19 cellular contexts compared by ENCODE assay signal in genomic region chr4:87105101-87105852, GRCh38.
DNase-seq lines count a peak whose midpoint lies in the region; ATAC-seq and TF ChIP-seq lines count a peak whose summit lies in the region.
"Had no signal": no experiment of that assay in that cellular context is flagged by ENCODE, and none has a peak within 500 bp of the region (broad histone marks: within the 10 kb centered on the region; RNA-seq: fewer than 3 reads in every experiment).

No MANE protein-coding gene starts in this region.

- H2AFZ ChIP-seq in GM23338 = no peak overlapping the region

- H3K27ac Mint-ChIP-seq in CD4-positive, alpha-beta T cell = peak overlapping the region; percentile 93
- peak overlapping the region; percentile 35; the same call in 1 of the 2 replicates for H3K27ac Mint-ChIP-seq in GM23338
- H3K27ac Mint-ChIP-seq in endodermal cell = peak overlapping the region; percentile 80
- peak overlapping the region; percentile 1 for H3K27ac Mint-ChIP-seq in osteocyte (ENCODE audit: unreplicated experiment)
- H3K27ac Mint-ChIP-seq: activated T-helper 1 cell treated with anti-CD3 and anti-CD28 coated beads, Interleukin-12 subunit alpha, Interleukin-12 subunit beta, Interleukin-2, Interleukin-4 antibody, amounts not matched to agents 30 ng/mL and 10 ng/mL and 1 ng/mL, durations not matched to agents 14 hours and 24 hours and 36 hours had no signal

- H3K4me3 ChIP-seq in GM23338 (no peak overlapping the region), endodermal cell (ENCODE audit: low read length) (no peak overlapping the region)
- H3K4me3 ChIP-seq: SJSA1, thoracic aorta had no signal

- 90 to 96% methylated on average over 4 to 5 of the region's 6 CpGs for WGBS in endodermal cell (ENCODE audit: insufficient coverage in 1 of 2, insufficient read length in 1 of 2), 2 experiments

- POLR2A ChIA-PET in CD4-positive, alpha-beta T cell (lab: Charles Lee) = interaction anchor here (1.1 to 4.5 kb wide), 3 partner anchors 99 to 183 kb away, joined by 4 to 31 read pairs (median 4); partner anchors contain the start of gene AFF1
- POLR2A ChIA-PET in RWPE1 (lab: Yijun Ruan, JAX; ENCODE audit: low non-redundant PET) = no interaction called here

- intact Hi-C loops in CD4-positive, alpha-beta T cell (cut with DNase I, micrococcal nuclease) = no loop called here

- H3K4me3 Mint-ChIP-seq in CD4-positive, alpha-beta T cell = no peak overlapping the region
- no peak overlapping the region for H3K4me3 Mint-ChIP-seq in GM23338
- no peak overlapping the region for H3K4me3 Mint-ChIP-seq in endodermal cell
- no peak overlapping the region for H3K4me3 Mint-ChIP-seq in osteocyte (ENCODE audit: unreplicated experiment)
- H3K4me3 Mint-ChIP-seq: activated T-helper 1 cell treated with anti-CD3 and anti-CD28 coated beads, Interleukin-12 subunit alpha, Interleukin-12 subunit beta, Interleukin-2, Interleukin-4 antibody, amounts not matched to agents 30 ng/mL and 10 ng/mL and 1 ng/mL, durations not matched to agents 14 hours and 24 hours and 36 hours; neural crest cell had no signal

- no peaks in the 10 kb centered on the region for H4K20me1 ChIP-seq in GM23338 (replicated peaks; ENCODE audit: insufficient read depth)

- no peaks in the 10 kb centered on the region; the same call in 1 of the 2 replicates for H3K79me2 ChIP-seq in GM23338 (replicated peaks; ENCODE audit: insufficient read depth)

- no peaks in the 10 kb centered on the region for H3K9me2 ChIP-seq in GM23338 (ENCODE audit: insufficient read depth)

- H3K4me1 Mint-ChIP-seq in CD4-positive, alpha-beta T cell (ENCODE audit: low read depth) = peaks cover 60% of the 10 kb centered on the region
- H3K4me1 Mint-ChIP-seq in GM23338 (peaks cover 8% of the 10 kb centered on the region), endodermal cell (peaks cover 9% of the 10 kb centered on the region), osteocyte (ENCODE audit: unreplicated experiment) (peaks cover 58% of the 10 kb centered on the region)

- DNase-seq in CD4-positive, alpha-beta T cell = no peak
- no peak for DNase-seq in GM23338 (ENCODE audit: low spot score)
- no peak for DNase-seq in endodermal cell
- DNase-seq in osteocyte (ENCODE audit: extremely low spot score, unreplicated experiment) = no peak
- DNase-seq in RWPE1 (ENCODE audit: low spot score) = no peak
- no peak for DNase-seq in activated CD4-positive, CD25-positive, alpha-beta regulatory T cell (lab: John Stamatoyannopoulos, UW)
- no peak for DNase-seq in GM13976 (ENCODE audit: low spot score)
- DNase-seq in stimulated activated CD4-positive, alpha-beta T cell treated with anti-CD3 and anti-CD28 coated beads, Interleukin-4, amount 100 ng/mL, for 1 hour = no peak
- DNase-seq: brain microvascular endothelial cell, Calu3, dermis blood vessel endothelial cell, foreskin keratinocyte, NCI-H1417, NCI-H82, T-helper 2 cell had no signal

- H3K36me3 Mint-ChIP-seq in CD4-positive, alpha-beta T cell (ENCODE audit: low read depth) = peaks cover 65% of the 10 kb centered on the region
- H3K36me3 Mint-ChIP-seq in GM23338 (ENCODE audit: low read depth) (peaks cover 30% of the 10 kb centered on the region), endodermal cell (ENCODE audit: low read depth) (peaks cover 54% of the 10 kb centered on the region), osteocyte (ENCODE audit: unreplicated experiment) (peaks cover 14% of the 10 kb centered on the region)

- H3K9me3 Mint-ChIP-seq in CD4-positive, alpha-beta T cell = no peaks in the 10 kb centered on the region
- H3K9me3 Mint-ChIP-seq in GM23338 (no peaks in the 10 kb centered on the region), endodermal cell (no peaks in the 10 kb centered on the region), osteocyte (ENCODE audit: unreplicated experiment) (no peaks in the 10 kb centered on the region)
- H3K9me3 Mint-ChIP-seq: activated T-helper 1 cell treated with anti-CD3 and anti-CD28 coated beads, Interleukin-12 subunit alpha, Interleukin-12 subunit beta, Interleukin-2, Interleukin-4 antibody, amounts not matched to agents 30 ng/mL and 10 ng/mL and 1 ng/mL, durations not matched to agents 14 hours and 24 hours and 36 hours; neural crest cell had no signal

- CTCF ChIA-PET in CD4-positive, alpha-beta T cell (lab: Charles Lee) = interaction anchor here (1.0 to 2.9 kb wide), 5 partner anchors 12 to 183 kb away, joined by 3 to 15 read pairs (median 10); partner anchors contain the start of gene AFF1
- CTCF ChIA-PET in RWPE1 (lab: Yijun Ruan, JAX) = no interaction called here

- no peak overlapping the region for H3K4me2 ChIP-seq in GM23338

- H3F3A ChIP-seq in GM23338 (replicated peaks; ENCODE audit: low read depth) = no peaks in the 10 kb centered on the region

- no peaks in the 10 kb centered on the region for H3K27me3 Mint-ChIP-seq in CD4-positive, alpha-beta T cell
- H3K27me3 Mint-ChIP-seq in GM23338 (ENCODE audit: insufficient read depth, low read depth, poor library complexity) (no peaks in the 10 kb centered on the region), endodermal cell (ENCODE audit: insufficient read depth) (no peaks in the 10 kb centered on the region), osteocyte (ENCODE audit: unreplicated experiment) (no peaks in the 10 kb centered on the region)

- H3K27ac ChIP-seq in CD4-positive, alpha-beta T cell (ENCODE audit: low read depth, low read length) = no peak overlapping the region
- H3K27ac ChIP-seq in GM23338 (ENCODE audit: low read depth) (no peak overlapping the region), endodermal cell (ENCODE audit: low read depth, low read length) (no peak overlapping the region), RWPE1 (no peak overlapping the region)
- H3K27ac ChIP-seq: brain microvascular endothelial cell, foreskin keratinocyte, SJSA1 had no signal

- peaks cover 13% of the 10 kb centered on the region; the same call in 1 of the 2 replicates for H3K36me3 ChIP-seq in GM23338 (ENCODE audit: insufficient read depth)
- peaks cover 80% of the 10 kb centered on the region for H3K36me3 ChIP-seq in endodermal cell (ENCODE audit: control insufficient read depth, insufficient read depth, low read length)
- H3K36me3 ChIP-seq: brain microvascular endothelial cell, thoracic aorta had no signal

- no peak overlapping the region for H3K9ac ChIP-seq in endodermal cell (ENCODE audit: extremely low read depth, low read length, poor library complexity, severe bottlenecking)

- in situ Hi-C loops in GM13976 (cut with MboI; ENCODE audit: low sequenced_read_pairs, unreplicated experiment) = no loop called here

- no peak for TF ChIP-seq CTCF in CD4-positive, alpha-beta T cell (IDR thresholded peaks at IDR 0.05)
- TF ChIP-seq CTCF in GM23338 (conservative IDR thresholded peaks at IDR 0.05; ENCODE audit: low read depth in 2 of 2) = no peak
- no peak for TF ChIP-seq CTCF in endodermal cell (conservative IDR thresholded peaks at IDR 0.05)
- TF ChIP-seq CTCF in osteocyte (IDR thresholded peaks at IDR 0.05) = no peak
- TF ChIP-seq CTCF in RWPE1 (conservative IDR thresholded peaks at IDR 0.05; ENCODE audit: low read depth) = no peak
- TF ChIP-seq CTCF in GM13976 (IDR thresholded peaks at IDR 0.05; ENCODE audit: borderline replicate concordance, control extremely low read depth, extremely low read depth, insufficient read depth, missing control alignments) = no peak

- peaks cover 4% of the 10 kb centered on the region; the same call in 1 of the 2 replicates for H3K4me1 ChIP-seq in GM23338 (ENCODE audit: insufficient read depth)
- no peaks in the 10 kb centered on the region for H3K4me1 ChIP-seq in endodermal cell (ENCODE audit: control insufficient read depth, insufficient read depth, low read length)

- H3K27me3 ChIP-seq in CD4-positive, alpha-beta T cell (ENCODE audit: control insufficient read depth, insufficient read depth, low read length) = no peaks in the 10 kb centered on the region
- H3K27me3 ChIP-seq in GM23338 (ENCODE audit: insufficient read depth) = no peaks in the 10 kb centered on the region
- H3K27me3 ChIP-seq in endodermal cell (ENCODE audit: control insufficient read depth, insufficient read depth, low read length, poor library complexity, severe bottlenecking) = no peaks in the 10 kb centered on the region
- H3K27me3 ChIP-seq: brain microvascular endothelial cell, foreskin keratinocyte, SJSA1 had no signal

- H3K9me3 ChIP-seq in CD4-positive, alpha-beta T cell (ENCODE audit: control insufficient read depth, low read length) = no peaks in the 10 kb centered on the region
- H3K9me3 ChIP-seq in endodermal cell (ENCODE audit: control insufficient read depth, low read length) = no peaks in the 10 kb centered on the region
- H3K9me3 ChIP-seq: SJSA1, thoracic aorta had no signal

- no peak for ATAC-seq in CD4-positive, alpha-beta T cell (ENCODE audit: poor library complexity)
- no peak for ATAC-seq in GM23338
- ATAC-seq: foreskin keratinocyte had no signal

TF ChIP-seq in GM23338, 12 proteins besides CTCF, POLR2A, EP300 and RAD21 (continues in another document):
- TF ChIP-seq POLR2AphosphoS5 (IDR thresholded peaks at IDR 0.05; ENCODE audit: low read depth) = no peak
- no peak for TF ChIP-seq ZNF114 (CRISPR knock-in tag; IDR thresholded peaks at IDR 0.05)
- TF ChIP-seq ZNF331 (CRISPR knock-in tag; IDR thresholded peaks at IDR 0.05; ENCODE audit: low read depth) = no peak
- TF ChIP-seq CREB1 (CRISPR knock-in tag; IDR thresholded peaks at IDR 0.05; ENCODE audit: low read depth) = no peak

Comparison
In these comparisons a context has a peak if more than half of its experiments do, and no peak if none do; other contexts are left out.
1. H3K27ac Mint-ChIP-seq: peak in every context shown above with its lines; median percentile 93 in CD4-positive, alpha-beta T cell; 80 in endodermal cell; 35 in GM23338; 1 in osteocyte.